In the genomic region with DNA sequence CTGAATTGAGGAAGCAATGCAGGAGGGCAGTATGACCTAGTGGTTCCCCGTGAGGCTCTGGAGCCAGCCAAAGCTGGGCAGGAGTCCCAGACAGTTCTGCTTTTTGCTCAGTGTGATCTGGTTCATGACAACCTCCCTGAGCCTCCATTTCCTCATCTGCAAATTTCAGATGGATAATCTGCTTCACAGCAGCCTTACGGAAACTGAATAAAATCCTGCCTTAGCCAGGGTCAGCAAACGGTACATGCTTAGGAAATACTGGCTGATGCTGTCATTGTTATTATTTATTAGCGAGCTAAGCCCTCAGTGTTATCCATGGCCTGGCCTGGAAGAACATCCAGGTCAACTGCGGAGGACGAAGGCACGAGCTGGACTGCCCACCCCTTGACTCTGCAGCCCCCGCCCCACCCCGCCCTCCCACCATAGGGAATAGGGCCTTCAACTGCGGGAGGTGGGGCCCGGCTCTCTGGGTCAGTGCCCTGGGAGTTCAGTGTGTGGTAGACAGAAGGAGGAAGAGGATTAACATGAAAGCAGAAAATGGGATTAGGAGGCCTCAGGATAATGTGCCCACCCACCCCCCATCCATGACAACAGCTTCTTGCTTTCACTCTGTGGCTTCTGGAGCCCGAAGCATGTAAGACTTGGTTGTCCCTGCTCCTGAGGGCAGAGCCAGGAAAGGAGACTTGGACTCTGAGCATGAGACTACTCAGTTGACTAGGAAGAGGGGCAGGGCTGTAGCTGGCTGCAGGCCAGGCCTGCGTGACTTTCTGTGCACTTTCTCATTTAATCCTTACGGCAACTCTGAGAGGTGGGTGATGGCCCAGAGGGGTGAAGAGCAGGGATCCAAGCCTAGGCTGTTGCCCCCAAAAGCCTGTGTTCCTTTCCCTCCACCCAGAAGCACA, we compare ENCODE assay signal across 11 cellular contexts. TPM values are rescaled to one million over a fixed set of nuclear protein-coding genes. Genes with fewer than 3 reads are reported as not detected.
DNase-seq lines count a peak whose midpoint lies in the region; TF ChIP-seq lines count a peak whose summit lies in the region.
"Had no signal": no experiment of that assay in that cellular context is flagged by ENCODE, and none has a peak within 500 bp of the region (broad histone marks: within the 10 kb centered on the region; RNA-seq: fewer than 3 reads in every experiment).

No MANE protein-coding gene starts in this region.

- H3K4me3 ChIP-seq in NB4 (ENCODE audit: low read depth, low read length) (no peak overlapping the region), ectodermal cell (ENCODE audit: insufficient read depth, low read depth, low read length) (no peak overlapping the region), mesenchymal stem cell (ENCODE audit: insufficient read depth in 1 of 2, low read depth in 1 of 2, low read length in 2 of 2) (no peak overlapping the region), tibial artery (no peak overlapping the region)

- peak overlapping the region in 1 of 2 experiments; percentile 68 for H2BK12ac ChIP-seq in mesenchymal stem cell (ENCODE audit: low read length in 2 of 2)

- H3K9me3 ChIP-seq in ectodermal cell (ENCODE audit: control insufficient read depth, low read length) (no peaks in the 10 kb centered on the region), mesenchymal stem cell (ENCODE audit: control insufficient read depth, low read length) (no peaks in the 10 kb centered on the region), tibial artery (no peaks in the 10 kb centered on the region)

- 58 to 75% methylated on average over 11 to 14 of the region's 14 CpGs for WGBS in ectodermal cell, 2 experiments
- WGBS in mesenchymal stem cell: 63% methylated on average over 10 of the region's 14 CpGs

- no peak overlapping the region for H2BK15ac ChIP-seq in mesenchymal stem cell (ENCODE audit: low read depth, poor library complexity, severe bottlenecking)

- H3K4ac ChIP-seq in mesenchymal stem cell (ENCODE audit: low read depth in 1 of 2, low read length in 2 of 2): peak overlapping the region; percentile 46 to 67

- no peak overlapping the region for H3K23ac ChIP-seq in mesenchymal stem cell (ENCODE audit: low read length in 2 of 2)

- no peak overlapping the region for H3K14ac ChIP-seq in mesenchymal stem cell (ENCODE audit: low read length in 2 of 2)

- H4K91ac ChIP-seq in mesenchymal stem cell (ENCODE audit: low read length): peak overlapping the region; percentile 41

- peak overlapping the region in 1 of 2 experiments; percentile 26 for H3K18ac ChIP-seq in mesenchymal stem cell (ENCODE audit: low read depth in 1 of 2, low read length in 2 of 2)

- no peak for TF ChIP-seq POLR2A in NB4 (IDR thresholded peaks at IDR 0.05; ENCODE audit: extremely low read depth, insufficient read length)

- H3K36me3 ChIP-seq in ectodermal cell (ENCODE audit: control insufficient read depth, insufficient read depth, low read length) (peaks cover 20% of the 10 kb centered on the region), mesenchymal stem cell (ENCODE audit: control insufficient read depth in 1 of 2, insufficient read depth in 2 of 2, low read depth in 1 of 2, low read length in 2 of 2) (peaks cover 36 to 41% of the 10 kb centered on the region in 2 experiments), tibial artery (peaks cover 34 to 39% (median 36%) of the 10 kb centered on the region in 3 donors)

- peak overlapping the region; percentile 20 for H3K9ac ChIP-seq in mesenchymal stem cell (ENCODE audit: low read length)

- no peaks in the 10 kb centered on the region for H3K79me1 ChIP-seq in mesenchymal stem cell (replicated peaks; ENCODE audit: low read length, poor library complexity, severe bottlenecking)

- H3K27me3 ChIP-seq in ectodermal cell (ENCODE audit: control insufficient read depth, insufficient read depth, low read length, poor library complexity, severe bottlenecking) (peaks cover 18% of the 10 kb centered on the region), mesenchymal stem cell (ENCODE audit: control insufficient read depth in 1 of 2, insufficient read depth in 1 of 2, low read length in 2 of 2) (no peaks in the 10 kb centered on the region), tibial artery (no peaks in the 10 kb centered on the region)

- H2AK5ac ChIP-seq in mesenchymal stem cell (ENCODE audit: low read length, severe bottlenecking): no peak overlapping the region

- no peak overlapping the region for H2BK5ac ChIP-seq in mesenchymal stem cell (ENCODE audit: low read depth, low read length, poor library complexity, severe bottlenecking)

- DNase-seq in NB4 (ENCODE audit: low read depth) (peak; percentile 50), mesenchymal stem cell (peak; percentile 46), tibial artery (peak; percentile 72 to 88), NCI-H2227 (lab: John Stamatoyannopoulos, UW; ENCODE audit: unreplicated experiment) (no peak), occipital lobe (lab: John Stamatoyannopoulos, UW) (no peak), SW480 (ENCODE audit: low spot score) (no peak)
- DNase-seq in stimulated activated CD4-positive, alpha-beta T cell treated with anti-CD3 and anti-CD28 coated beads, Interleukin-4, amount 100 ng/mL, for 4 hours: no peak
- DNase-seq: activated CD4-positive, alpha-beta T cell treated with anti-CD3 and anti-CD28 coated beads for 36 hours; amniotic stem cell; stimulated activated CD8-positive, alpha-beta memory T cell treated with anti-CD3 and anti-CD28 coated beads, Interleukin-4, amount 100 ng/mL, for 48 hours had no signal

- H3K4me1 ChIP-seq in ectodermal cell (ENCODE audit: control insufficient read depth, insufficient read depth, low read length) (peaks cover 28% of the 10 kb centered on the region), mesenchymal stem cell (ENCODE audit: control insufficient read depth, insufficient read depth, low read depth, low read length) (peaks cover 3% of the 10 kb centered on the region), tibial artery (peaks cover 4 to 85% (median 42%) of the 10 kb centered on the region in 4 donors)

- H2BK120ac ChIP-seq in mesenchymal stem cell (ENCODE audit: low read depth, low read length): no peak overlapping the region

- peak overlapping the region; percentile 43 for H4K8ac ChIP-seq in mesenchymal stem cell (ENCODE audit: low read length)

- TF ChIP-seq CTCF in NB4 (IDR thresholded peaks at IDR 0.05; ENCODE audit: low read depth, low read length): no peak
- TF ChIP-seq CTCF in tibial artery (IDR thresholded peaks at IDR 0.05): no peak

- intact Hi-C loops in tibial artery (cut with DNase I; ENCODE audit: low total_unique reads): no loop called here

- H2AFZ ChIP-seq in mesenchymal stem cell (ENCODE audit: low read depth, low read length): no peak overlapping the region

- no peak overlapping the region for H3K4me2 ChIP-seq in mesenchymal stem cell (ENCODE audit: low read length, poor library complexity, severe bottlenecking)

- peak overlapping the region; percentile 6 for H3K27ac ChIP-seq in ectodermal cell (ENCODE audit: insufficient read depth, low read depth, low read length, poor library complexity, severe bottlenecking)
- H3K27ac ChIP-seq in mesenchymal stem cell (ENCODE audit: low read length, poor library complexity, severe bottlenecking): no peak overlapping the region
- H3K27ac ChIP-seq in tibial artery: peak overlapping the region; percentile 63 to 76

RNA-seq across cellular contexts. Expression of gene PKDCC, which starts 13.1 kb away (rescaled TPM):
- 224 TPM for polyA plus RNA-seq in ectodermal cell (2013, experiment 1 of 4)
- polyA plus RNA-seq in ectodermal cell (2013, experiment 2 of 4): 241 TPM
- polyA plus RNA-seq in ectodermal cell (2013, experiment 3 of 4): 222 TPM
- 225 TPM for polyA plus RNA-seq in ectodermal cell (2013, experiment 4 of 4)
- 35.7 TPM for polyA plus RNA-seq in mesenchymal stem cell (2013, experiment 1 of 2)
- 35.3 TPM for polyA plus RNA-seq in mesenchymal stem cell (2013, experiment 2 of 2)
- total RNA-seq in occipital lobe: 16.2 TPM
- total RNA-seq: activated CD4-positive, alpha-beta T cell treated with anti-CD3 and anti-CD28 coated beads for 36 hours had no signal

Comparison
In these comparisons a context has a peak if more than half of its experiments do, and no peak if none do; other contexts are left out.
1. DNase-seq: peak in NB4 (single experiment), mesenchymal stem cell (single experiment) and tibial artery (2 of 2); none in stimulated activated CD4-positive, alpha-beta T cell treated with anti-CD3 and anti-CD28 coated beads, Interleukin-4, amount 100 ng/mL, for 4 hours (0 of 2), NCI-H2227 (single experiment), occipital lobe (single experiment) and SW480 (single experiment).